ENCODE assay signal across 8 cellular contexts in the genomic region with DNA sequence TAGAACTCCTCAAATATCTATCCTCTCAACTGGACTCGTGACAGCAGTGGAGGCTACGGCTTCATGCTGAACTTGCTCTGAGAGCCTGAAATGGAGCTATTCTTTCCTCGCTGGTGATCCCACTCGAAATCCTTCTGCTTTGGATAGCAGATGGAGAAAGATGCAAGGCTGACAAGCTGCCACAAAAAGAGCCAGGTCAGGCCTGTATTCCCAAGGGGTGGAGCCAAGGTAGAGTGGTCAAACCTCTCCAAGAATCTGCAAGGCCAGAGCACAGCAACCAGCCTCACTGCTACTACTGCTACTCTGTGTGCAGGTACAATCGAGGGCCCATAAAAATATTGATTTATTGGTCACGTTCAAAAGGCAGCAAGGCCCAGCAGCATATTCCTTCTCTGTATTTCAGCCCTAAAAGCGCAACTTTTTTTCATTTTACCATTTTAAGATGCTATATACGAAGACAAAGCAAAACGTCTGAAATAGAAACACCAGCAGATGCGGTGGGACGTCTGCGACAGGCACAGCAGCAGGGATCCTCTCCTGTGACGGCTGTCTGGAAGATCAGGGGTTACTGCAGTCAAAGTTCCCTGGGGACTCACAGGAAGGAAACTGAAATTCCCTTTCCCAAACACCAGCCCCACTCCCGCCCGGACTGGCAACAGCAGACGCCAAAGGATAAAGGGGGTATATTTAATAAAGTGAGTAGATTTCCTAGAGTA. TPM values are rescaled to one million over a fixed set of nuclear protein-coding genes. Genes with fewer than 3 reads are reported as not detected.
DNase-seq lines count a peak whose midpoint lies in the region; ATAC-seq and TF ChIP-seq lines count a peak whose summit lies in the region.

No MANE protein-coding gene starts in this region.

- peaks cover 4% of the 10 kb centered on the region; the same call in 1 of the 2 replicates for H4K20me1 ChIP-seq in GM23248 (ENCODE audit: insufficient read depth)

- H3K79me2 ChIP-seq in GM23248 (ENCODE audit: insufficient read depth): peaks cover 79% of the 10 kb centered on the region

- DNase-seq in GM23248: peak; percentile 28
- no peak for DNase-seq in SJSA1 (ENCODE audit: low read depth in 1 of 2, low spot score in 2 of 2)
- DNase-seq in fibroblast of villous mesenchyme (ENCODE audit: low read depth): no peak
- no peak for DNase-seq in skeletal muscle cell (ENCODE audit: low read depth)
- no peak for DNase-seq in stimulated activated CD4-positive, alpha-beta T cell treated with anti-CD3 and anti-CD28 coated beads, Interleukin-1b, Interleukin-23, amount 100 ng/mL, for 48 hours
- DNase-seq in AML-193 (lab: John Stamatoyannopoulos, UW): no peak
- no peak for DNase-seq in NOMO-1 treated with dmso at 0.1 percent for 144 hours (lab: John Stamatoyannopoulos, UW; ENCODE audit: unreplicated experiment)

- peaks cover 19% of the 10 kb centered on the region; the same call in 1 of the 2 replicates for H3F3A ChIP-seq in GM23248 (ENCODE audit: insufficient read depth)

- no peak for TF ChIP-seq CTCF in fibroblast of villous mesenchyme (IDR thresholded peaks at IDR 0.05; ENCODE audit: insufficient read depth, low read depth, low read length)

- H3K9ac ChIP-seq in GM23248: peak overlapping the region; percentile 88

- peaks cover 18% of the 10 kb centered on the region; the same call in 1 of the 2 replicates for H3K4me1 ChIP-seq in GM23248 (ENCODE audit: insufficient read depth)
- H3K4me1 ChIP-seq in SJSA1 (replicated peaks): peaks cover 10% of the 10 kb centered on the region

- H3K36me3 ChIP-seq in GM23248 (ENCODE audit: low read depth): no peaks in the 10 kb centered on the region
- H3K36me3 ChIP-seq in SJSA1: peaks cover 11% of the 10 kb centered on the region

- 49% methylated on average over 16 of the region's 16 CpGs for WGBS in GM23248 (ENCODE audit: low coverage in 1 of 2, low lambda C conversion rate in 2 of 2, missing lambda C conversion rate in 2 of 2), 2 experiments

- in situ Hi-C loops in GM23248 (cut with MboI): no loop called here

- no peaks in the 10 kb centered on the region for H3K27me3 ChIP-seq in GM23248 (replicated peaks; ENCODE audit: insufficient read depth)
- no peaks in the 10 kb centered on the region for H3K27me3 ChIP-seq in SJSA1 (replicated peaks)

- no peak overlapping the region for H2AFZ ChIP-seq in GM23248

- ATAC-seq in GM18502 (IDR thresholded peaks at IDR 0.05; ENCODE audit: poor library complexity, unreplicated experiment): no peak

- peak overlapping the region; percentile 76 for H3K4me2 ChIP-seq in GM23248 (ENCODE audit: unreplicated experiment)

- H3K4me3 ChIP-seq in GM23248 (peak overlapping the region; percentile 97), SJSA1 (peak overlapping the region; percentile 79), fibroblast of villous mesenchyme (ENCODE audit: low read depth, low read length) (peak overlapping the region; percentile 90), skeletal muscle cell (ENCODE audit: low read depth, low read length) (peak overlapping the region; percentile 86)

- H3K27ac ChIP-seq in GM23248: peak overlapping the region; percentile 72; the same call in 1 of the 2 replicates
- H3K27ac ChIP-seq in SJSA1: no peak overlapping the region

- H3K9me2 ChIP-seq in GM23248 (ENCODE audit: insufficient read depth): no peaks in the 10 kb centered on the region

- H3K9me3 ChIP-seq in GM23248 (ENCODE audit: low read depth): no peaks in the 10 kb centered on the region
- no peaks in the 10 kb centered on the region for H3K9me3 ChIP-seq in SJSA1 (replicated peaks)

RNA-seq across cellular contexts. Expression of gene SPRED2, which starts 2.4 kb away (rescaled TPM):
- 8.5 and 19.7 TPM in 2 replicates for total RNA-seq in GM23248 (2014; rRNA removed; shearing (Covaris generic))
- 19.5 and 20.3 TPM in 2 replicates for polyA plus RNA-seq in GM23248 (2016; fragmentation: Nextera tagmentation; extraction: Ambion mirVana)
- total RNA-seq in SJSA1 (2014; rRNA removed; shearing (Covaris generic)): 4.9 and 6.1 TPM in 2 replicates
- total RNA-seq in fibroblast of villous mesenchyme: 9.5 and 10.0 TPM in 2 replicates
